ENCODE assay signal across 24 cellular contexts in genomic region chr3:81891056-81891455, GRCh38.
DNase-seq lines count a peak whose midpoint lies in the region; TF ChIP-seq lines count a peak whose summit lies in the region.
"Had no signal": no experiment of that assay in that cellular context is flagged by ENCODE, and none has a peak within 500 bp of the region (broad histone marks: within the 10 kb centered on the region; RNA-seq: fewer than 3 reads in every experiment).

No MANE protein-coding gene starts in this region.

- no peak overlapping the region for H3K14ac ChIP-seq in neuronal stem cell (ENCODE audit: low read length)

- TF ChIP-seq CTCF in endothelial cell (IDR thresholded peaks at IDR 0.05; ENCODE audit: unreplicated experiment) = no peak

- no CpG with 5 or more reads among the region's 1 CpG for WGBS in neuronal stem cell (ENCODE audit: extremely low coverage in 2 of 2, insufficient read length in 2 of 2, insufficient replicate concordance in 1 of 2), 2 donors

- no peak overlapping the region for H2AK5ac ChIP-seq in neuronal stem cell (ENCODE audit: low read depth, low read length)

- no peak overlapping the region for H2BK5ac ChIP-seq in neuronal stem cell (ENCODE audit: low read length)

- no peaks in the 10 kb centered on the region for H3K27me3 Mint-ChIP-seq in T-helper 2 cell treated with Interferon-gamma antibody and Interleukin-4, amounts not matched to agents 5 μg/mL and 100 μg/mL, for 36 hours (ENCODE audit: low read depth)
- H3K27me3 Mint-ChIP-seq in endothelial cell (ENCODE audit: unreplicated experiment) = no peaks in the 10 kb centered on the region
- H3K27me3 Mint-ChIP-seq: activated B cell treated with CpG ODN at 0.5 μM for 24 hours; CD4-positive, alpha-beta memory T cell; naive B cell had no signal

- no peak overlapping the region for H2BK15ac ChIP-seq in neuronal stem cell (ENCODE audit: low read length)

- H3K27ac ChIP-seq in neuronal stem cell (replicated peaks; ENCODE audit: low read length) = peak overlapping the region; percentile 5
- H3K27ac ChIP-seq: epithelial cell of prostate, HL-60, suprapubic skin, upper lobe of right lung had no signal

- H3K27me3 ChIP-seq in neuronal stem cell (ENCODE audit: control insufficient read depth in 3 of 3, insufficient read depth in 3 of 3, low read depth in 1 of 3, low read length in 3 of 3) = no peaks in the 10 kb centered on the region
- H3K27me3 ChIP-seq: suprapubic skin, upper lobe of right lung had no signal

- H3K4ac ChIP-seq in neuronal stem cell (ENCODE audit: low read length) = no peak overlapping the region

- no peak overlapping the region for H2BK120ac ChIP-seq in neuronal stem cell (ENCODE audit: low read depth, low read length)

- no peak overlapping the region for H3K23ac ChIP-seq in neuronal stem cell (ENCODE audit: low read depth, low read length, poor library complexity)

- no peaks in the 10 kb centered on the region for H3K36me3 ChIP-seq in neuronal stem cell (replicated peaks in 1 of 2; ENCODE audit: control insufficient read depth in 2 of 2, insufficient read depth in 2 of 2, low read length in 2 of 2)
- H3K36me3 ChIP-seq: suprapubic skin, upper lobe of right lung had no signal

- H3K36me3 Mint-ChIP-seq in T-helper 2 cell treated with Interferon-gamma antibody and Interleukin-4, amounts not matched to agents 5 μg/mL and 100 μg/mL, for 36 hours (ENCODE audit: low read depth) = no peaks in the 10 kb centered on the region
- no peaks in the 10 kb centered on the region for H3K36me3 Mint-ChIP-seq in endothelial cell (ENCODE audit: low read depth, unreplicated experiment)
- H3K36me3 Mint-ChIP-seq: CD4-positive, alpha-beta memory T cell; naive B cell had no signal

- no peaks in the 10 kb centered on the region for H3K79me1 ChIP-seq in neuronal stem cell (ENCODE audit: low read depth, low read length)

- no peak overlapping the region for H3K4me3 ChIP-seq in neuronal stem cell (ENCODE audit: low read length in 2 of 2)
- H3K4me3 ChIP-seq: suprapubic skin, upper lobe of right lung had no signal

- no peaks in the 10 kb centered on the region for H3K4me1 Mint-ChIP-seq in T-helper 2 cell treated with Interferon-gamma antibody and Interleukin-4, amounts not matched to agents 5 μg/mL and 100 μg/mL, for 36 hours (ENCODE audit: low read depth)
- H3K4me1 Mint-ChIP-seq in endothelial cell (ENCODE audit: unreplicated experiment) = peaks cover 9% of the 10 kb centered on the region
- H3K4me1 Mint-ChIP-seq: activated B cell treated with CpG ODN at 0.5 μM for 24 hours; CD4-positive, alpha-beta memory T cell; naive B cell had no signal

- H3K9me3 ChIP-seq in neuronal stem cell (replicated peaks in 1 of 2; ENCODE audit: control insufficient read depth in 2 of 2, insufficient read depth in 1 of 2, low read depth in 1 of 2, low read length in 2 of 2) = no peaks in the 10 kb centered on the region
- H3K9me3 ChIP-seq: suprapubic skin, upper lobe of right lung had no signal

- H3K18ac ChIP-seq in neuronal stem cell (ENCODE audit: low read length) = no peak overlapping the region

- H3K9me3 Mint-ChIP-seq in T-helper 2 cell treated with Interferon-gamma antibody and Interleukin-4, amounts not matched to agents 5 μg/mL and 100 μg/mL, for 36 hours = no peaks in the 10 kb centered on the region
- no peaks in the 10 kb centered on the region for H3K9me3 Mint-ChIP-seq in endothelial cell (ENCODE audit: unreplicated experiment)
- H3K9me3 Mint-ChIP-seq: activated B cell treated with CpG ODN at 0.5 μM for 24 hours; activated naive CD4-positive, alpha-beta T cell treated with anti-CD3 and anti-CD28 coated beads for 36 hours had no signal

- H3K9ac ChIP-seq in neuronal stem cell (ENCODE audit: low read depth, low read length, poor library complexity) = no peak overlapping the region

- no peak overlapping the region for H3K27ac Mint-ChIP-seq in T-helper 2 cell treated with Interferon-gamma antibody and Interleukin-4, amounts not matched to agents 5 μg/mL and 100 μg/mL, for 36 hours
- no peak overlapping the region for H3K27ac Mint-ChIP-seq in endothelial cell (ENCODE audit: unreplicated experiment)
- H3K27ac Mint-ChIP-seq: activated B cell treated with CpG ODN at 0.5 μM for 24 hours; activated naive CD4-positive, alpha-beta T cell treated with anti-CD3 and anti-CD28 coated beads for 36 hours; activated T-cell treated with anti-CD3 and anti-CD28 coated beads, Interleukin-2, amount 50 U/mL, for 72 hours; CD4-positive, alpha-beta memory T cell; naive B cell had no signal

- no peak overlapping the region for H2BK12ac ChIP-seq in neuronal stem cell (ENCODE audit: low read length)

- H2AFZ ChIP-seq in neuronal stem cell (ENCODE audit: low read length) = no peak overlapping the region

- CTCF ChIA-PET in HEK293T (lab: Yijun Ruan, JAX) = no interaction called here

- H3K4me3 Mint-ChIP-seq in T-helper 2 cell treated with Interferon-gamma antibody and Interleukin-4, amounts not matched to agents 5 μg/mL and 100 μg/mL, for 36 hours = no peak overlapping the region
- no peak overlapping the region for H3K4me3 Mint-ChIP-seq in endothelial cell (ENCODE audit: unreplicated experiment)
- H3K4me3 Mint-ChIP-seq: activated B cell treated with CpG ODN at 0.5 μM for 24 hours; activated naive CD4-positive, alpha-beta T cell treated with anti-CD3 and anti-CD28 coated beads for 36 hours; activated T-cell treated with anti-CD3 and anti-CD28 coated beads, Interleukin-2, amount 50 U/mL, for 72 hours; CD4-positive, alpha-beta memory T cell; naive B cell had no signal

- POLR2A ChIA-PET in HEK293T (lab: Yijun Ruan, JAX) = no interaction called here

- H3K4me1 ChIP-seq in neuronal stem cell (ENCODE audit: control insufficient read depth in 2 of 2, insufficient read depth in 1 of 2, low read depth in 1 of 2, low read length in 2 of 2) = peaks cover 5 to 9% of the 10 kb centered on the region in 2 donors
- H3K4me1 ChIP-seq: suprapubic skin, upper lobe of right lung had no signal

- peak; percentile 11 for DNase-seq in NCI-H2196 (lab: John Stamatoyannopoulos, UW; ENCODE audit: unreplicated experiment)
- DNase-seq in NCI-H2196 treated with DMSO at 0.1 percent for 48 hours (lab: John Stamatoyannopoulos, UW; ENCODE audit: unreplicated experiment) = no peak
- DNase-seq in NCI-H146 treated with DMSO at 0.1 percent for 48 hours (lab: John Stamatoyannopoulos, UW; ENCODE audit: unreplicated experiment) = peak; percentile 74
- peak; percentile 88 for DNase-seq in NCI-H69 (lab: John Stamatoyannopoulos, UW)
- DNase-seq in neuronal stem cell (ENCODE audit: low spot score) = no peak
- no peak for DNase-seq in HEK293T (ENCODE audit: extremely low spot score)
- no peak for DNase-seq in T-helper 2 cell treated with Interferon-gamma antibody and Interleukin-4, amounts not matched to agents 5 μg/mL and 100 μg/mL, for 36 hours (ENCODE audit: low spot score)
- DNase-seq in endothelial cell (ENCODE audit: low spot score) = no peak
- DNase-seq: activated B cell treated with CpG ODN at 0.5 μM for 24 hours; activated CD4-positive, alpha-beta T cell treated with anti-CD3 and anti-CD28 coated beads, Interleukin-2, amount 50 U/mL, for 4 hours; activated naive CD4-positive, alpha-beta T cell treated with anti-CD3 and anti-CD28 coated beads for 36 hours; activated T-cell treated with anti-CD3 and anti-CD28 coated beads, Interleukin-2, amount 50 U/mL, for 72 hours; amniotic stem cell; CD4-positive, alpha-beta memory T cell; GF-D8; naive B cell; NCI-H1048; NCI-H510A treated with DMSO at 0.1 percent for 48 hours; stimulated activated naive CD4-positive, alpha-beta T cell; SW 1271; upper lobe of right lung had no signal

- no peak overlapping the region for H4K91ac ChIP-seq in neuronal stem cell (ENCODE audit: low read depth, low read length, poor library complexity)

- H3K4me2 ChIP-seq in neuronal stem cell (ENCODE audit: insufficient read depth, low read length, poor library complexity, severe bottlenecking) = no peak overlapping the region

- H4K8ac ChIP-seq in neuronal stem cell (ENCODE audit: low read depth, low read length) = no peak overlapping the region

TF ChIP-seq in HEK293T, 16 proteins besides CTCF, POLR2A, EP300 and RAD21:
- no peak for TF ChIP-seq ZNF384 (IDR thresholded peaks at IDR 0.05)
- TF ChIP-seq CTBP1 (IDR thresholded peaks at IDR 0.05; ENCODE audit: borderline replicate concordance) = no peak
- TF ChIP-seq NFRKB (IDR thresholded peaks at IDR 0.05) = no peak
- TF ChIP-seq FOXM1 (IDR thresholded peaks at IDR 0.05; ENCODE audit: borderline replicate concordance) = no peak
- TF ChIP-seq FOXK2 (IDR thresholded peaks at IDR 0.05) = no peak
- TF ChIP-seq HDGF (IDR thresholded peaks at IDR 0.05; ENCODE audit: borderline replicate concordance) = no peak

Comparison
In these comparisons a context has a peak if more than half of its experiments do, and no peak if none do; other contexts are left out.
1. DNase-seq: peak in NCI-H2196 (single experiment), NCI-H146 treated with DMSO at 0.1 percent for 48 hours (single experiment) and NCI-H69 (single experiment); none in NCI-H2196 treated with DMSO at 0.1 percent for 48 hours (single experiment), neuronal stem cell (single experiment), HEK293T (single experiment), T-helper 2 cell treated with Interferon-gamma antibody and Interleukin-4, amounts not matched to agents 5 μg/mL and 100 μg/mL, for 36 hours (single experiment) and endothelial cell (single experiment).